8 cellular contexts compared by ENCODE assay signal in the genomic region with DNA sequence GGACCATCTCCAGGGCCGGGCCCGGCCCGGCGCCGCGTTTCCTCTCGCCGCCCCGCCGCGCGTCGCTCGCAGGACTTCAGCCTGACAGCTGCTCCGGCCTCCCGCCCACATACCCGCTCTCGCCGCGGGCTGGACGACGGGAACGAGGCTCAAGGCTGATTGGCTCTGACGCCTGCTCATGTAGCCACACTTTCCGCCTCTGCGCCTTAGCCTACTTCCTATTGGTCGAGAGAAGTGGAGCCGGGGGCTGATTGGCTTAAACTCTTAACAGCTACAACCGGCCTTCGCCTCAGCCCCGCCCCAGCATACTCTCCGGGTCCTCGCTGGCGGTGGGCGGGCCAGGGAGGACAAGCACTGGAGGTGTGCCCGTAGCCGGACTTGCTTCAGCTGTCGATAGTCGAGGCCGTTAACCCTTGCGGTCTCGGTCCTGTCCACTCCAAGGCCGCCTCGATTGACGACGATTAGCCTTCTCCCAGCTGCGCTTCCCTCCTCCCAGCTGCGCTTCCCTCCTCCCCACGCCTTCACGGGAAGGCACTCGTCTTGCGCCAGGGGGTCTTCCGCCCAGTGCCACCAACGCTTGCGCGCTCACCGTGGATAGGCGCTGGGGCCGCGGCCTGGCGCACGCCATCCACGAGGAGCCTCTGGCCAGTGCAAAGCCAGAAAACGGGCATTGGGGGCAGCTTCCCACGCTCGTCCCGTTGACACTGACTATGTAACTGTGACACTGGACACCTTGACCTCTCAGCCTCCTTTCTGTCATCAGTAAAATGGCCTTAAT. TPM values are rescaled to one million over a fixed set of nuclear protein-coding genes. Genes with fewer than 3 reads are reported as not detected.
DNase-seq lines count a peak whose midpoint lies in the region; ATAC-seq and TF ChIP-seq lines count a peak whose summit lies in the region.

Gene PRADC1 (minus strand): TSS at position 86 of the 778 bp plus-strand sequence. CDS start 79 bp downstream, at position 7.

- H3K9me3 Mint-ChIP-seq in activated T-cell treated with anti-CD3 and anti-CD28 coated beads, Interleukin-2, amount 50 U/mL, for 24 hours: no peaks in the 10 kb centered on the region

- H3K9me3 ChIP-seq in PC-9 (ENCODE audit: insufficient read depth, low read depth): no peaks in the 10 kb centered on the region
- H3K9me3 ChIP-seq in mucosa of rectum (ENCODE audit: control insufficient read depth in 2 of 2, low read length in 2 of 2): no peaks in the 10 kb centered on the region

- intact Hi-C loops in PC-9 (cut with micrococcal nuclease; ENCODE audit: unreplicated experiment): loop anchor here (1.0 to 10.0 kb wide), 2 partner anchors 19 to 151 kb away; partner anchors contain the start of genes ALMS1 and SMYD5

- peak within 1 kb of the TSS; percentile 86 for H3K4me3 Mint-ChIP-seq in activated T-cell treated with anti-CD3 and anti-CD28 coated beads, Interleukin-2, amount 50 U/mL, for 24 hours

- peaks cover 57% of the 10 kb centered on the region for H3K36me3 Mint-ChIP-seq in activated T-cell treated with anti-CD3 and anti-CD28 coated beads, Interleukin-2, amount 50 U/mL, for 24 hours (ENCODE audit: low read depth)

- peak within 1 kb of the TSS; percentile 96 for H2AFZ ChIP-seq in PC-9

- H3K27me3 ChIP-seq in PC-9 (ENCODE audit: insufficient read depth, low read depth): no peaks in the 10 kb centered on the region
- H3K27me3 ChIP-seq in mucosa of rectum (ENCODE audit: control insufficient read depth in 2 of 2, insufficient read depth in 2 of 2, low read length in 2 of 2): no peaks in the 10 kb centered on the region

- H3K9me2 ChIP-seq in PC-9 (ENCODE audit: insufficient read depth): no peaks in the 10 kb centered on the region

- TSS peak; percentile 52 for BruUV-seq in PC-9 (replicated peaks; lab: Mats Ljungman, UMichigan)

- CTCF ChIA-PET in PC-9 (lab: Charles Lee): interaction anchor here (0.7 to 1.2 kb wide), 4 partner anchors 14 to 127 kb away, joined by 3 to 4 read pairs (median 3); no protein-coding TSS in a partner anchor

- H3K36me3 ChIP-seq in PC-9 (ENCODE audit: low read depth): no peaks in the 10 kb centered on the region
- peaks cover 14 to 18% of the 10 kb centered on the region in 2 donors for H3K36me3 ChIP-seq in mucosa of rectum (ENCODE audit: control insufficient read depth in 2 of 2, insufficient read depth in 2 of 2, low read length in 2 of 2)

- H4K20me1 ChIP-seq in PC-9 (ENCODE audit: insufficient read depth): peaks cover 29% of the 10 kb centered on the region

- peaks cover 28% of the 10 kb centered on the region for H3K4me1 Mint-ChIP-seq in activated T-cell treated with anti-CD3 and anti-CD28 coated beads, Interleukin-2, amount 50 U/mL, for 24 hours (ENCODE audit: low read depth)

- DNase-seq in DMS153 (lab: John Stamatoyannopoulos, UW): peak; percentile 99
- peak; percentile 98 for DNase-seq in Jurkat, Clone E6-1 (ENCODE audit: low read depth, low spot score)
- DNase-seq in PC-9: peak; percentile 98 to 100
- peak; percentile 89 for DNase-seq in activated T-cell treated with anti-CD3 and anti-CD28 coated beads, Interleukin-2, amount 50 U/mL, for 24 hours
- peak; percentile 99 for DNase-seq in erythroblast (lab: John Stamatoyannopoulos, UW)
- DNase-seq in stimulated activated CD8-positive, alpha-beta memory T cell treated with anti-CD3 and anti-CD28 coated beads, Interleukin-4, amount 100 ng/mL, for 48 hours: peak; percentile 95

- H3K4me2 ChIP-seq in PC-9: peak within 1 kb of the TSS; percentile 98

- H3K27ac Mint-ChIP-seq in activated T-cell treated with anti-CD3 and anti-CD28 coated beads, Interleukin-2, amount 50 U/mL, for 24 hours: peak within 1 kb of the TSS; percentile 98

- H3K4me3 ChIP-seq in Jurkat, Clone E6-1 (ENCODE audit: low read length): peak within 1 kb of the TSS; percentile 98
- peak within 1 kb of the TSS; percentile 89 for H3K4me3 ChIP-seq in PC-9
- peak within 1 kb of the TSS; percentile 90 to 91 for H3K4me3 ChIP-seq in mucosa of rectum (ENCODE audit: low read length in 2 of 2)

- peak within 1 kb of the TSS; percentile 81 to 95 for H3K9ac ChIP-seq in mucosa of rectum (ENCODE audit: low read depth in 1 of 2, low read length in 2 of 2)

- TF ChIP-seq POLR2A in erythroblast (IDR thresholded peaks at IDR 0.05; ENCODE audit: low read length): peak; percentile 33

- H3K79me2 ChIP-seq in PC-9 (ENCODE audit: low read depth): peaks cover 42% of the 10 kb centered on the region

- H3K27ac ChIP-seq in PC-9 (peak within 1 kb of the TSS; percentile 82), mucosa of rectum (ENCODE audit: low read depth in 2 of 2, low read length in 2 of 2) (peak within 1 kb of the TSS; percentile 94 to 96)

- H3K27me3 Mint-ChIP-seq in activated T-cell treated with anti-CD3 and anti-CD28 coated beads, Interleukin-2, amount 50 U/mL, for 24 hours: no peaks in the 10 kb centered on the region

- H3F3A ChIP-seq in PC-9 (ENCODE audit: insufficient read depth, low read depth): peaks cover 6% of the 10 kb centered on the region

- POLR2A ChIA-PET in PC-9 (lab: Charles Lee; ENCODE audit: unreplicated experiment): interaction anchor here (0.5 to 1.1 kb wide), 8 partner anchors 21 to 433 kb away, joined by 3 to 6 read pairs (median 4); partner anchors contain the start of gene ALMS1

- TF ChIP-seq CTCF in PC-9 (conservative IDR thresholded peaks at IDR 0.05): no peak

- H3K4me1 ChIP-seq in PC-9 (replicated peaks; ENCODE audit: insufficient read depth) (peaks cover 20% of the 10 kb centered on the region), mucosa of rectum (ENCODE audit: control insufficient read depth in 2 of 2, insufficient read depth in 2 of 2, low read length in 2 of 2) (peaks cover 9 to 21% of the 10 kb centered on the region in 2 donors)

- ATAC-seq in GM21619 (IDR thresholded peaks at IDR 0.05; ENCODE audit: unreplicated experiment): peak; percentile 90

RNA-seq across cellular contexts. Expression of gene PRADC1, which starts in this region (rescaled TPM):
- polyA plus RNA-seq in Jurkat, Clone E6-1 (2012; ENCODE audit: insufficient read depth, insufficient read length): 41.8 TPM
- total RNA-seq in PC-9 (2021): 8.9 and 9.4 TPM in 2 replicates

Comparison
In these comparisons a context has a peak if more than half of its experiments do, and no peak if none do; other contexts are left out.
1. Peak in every context shown above with its lines: DNase-seq, ATAC-seq, H3K4me3 ChIP-seq and H3K27ac ChIP-seq.